Comparison of ENCODE assay signal across 1 cellular context in the genomic region with DNA sequence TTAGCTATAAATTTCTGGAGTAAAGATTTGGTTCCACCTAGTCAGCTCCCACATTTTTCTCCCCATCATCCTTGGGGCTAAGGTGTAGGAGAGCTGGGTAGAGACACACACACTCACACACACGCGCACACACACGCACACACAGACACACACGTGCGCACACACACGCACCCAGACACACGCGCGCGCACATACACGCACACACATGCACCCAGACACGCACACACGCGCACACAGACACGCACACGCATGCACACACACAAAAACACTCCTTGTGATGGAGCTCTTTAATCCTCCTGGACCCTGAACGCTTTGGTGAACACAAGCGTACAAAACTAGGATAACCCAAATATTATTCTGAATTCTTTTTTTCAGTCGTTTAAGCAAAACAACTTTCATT.
A peak's percentile ranks its signal among the peaks of the same experiment; 100 is the strongest.
TF ChIP-seq lines count a peak whose summit lies in the region.

No MANE protein-coding gene starts in this region.

TF ChIP-seq in endothelial cell of umbilical vein, 7 proteins besides CTCF, POLR2A, EP300 and RAD21:
- TF ChIP-seq MAX (IDR thresholded peaks at IDR 0.05; ENCODE audit: insufficient read depth, insufficient read length) (peak; percentile 30), POLR2AphosphoS5 (IDR thresholded peaks at IDR 0.05; ENCODE audit: insufficient read depth, low read depth, low read length) (no peak), MYC (IDR thresholded peaks at IDR 0.05; ENCODE audit: low read depth, low read length) (peak; percentile 53)
TF ChIP-seq in endothelial cell of umbilical vein: peak in this region for 2.
